In the genomic region with DNA sequence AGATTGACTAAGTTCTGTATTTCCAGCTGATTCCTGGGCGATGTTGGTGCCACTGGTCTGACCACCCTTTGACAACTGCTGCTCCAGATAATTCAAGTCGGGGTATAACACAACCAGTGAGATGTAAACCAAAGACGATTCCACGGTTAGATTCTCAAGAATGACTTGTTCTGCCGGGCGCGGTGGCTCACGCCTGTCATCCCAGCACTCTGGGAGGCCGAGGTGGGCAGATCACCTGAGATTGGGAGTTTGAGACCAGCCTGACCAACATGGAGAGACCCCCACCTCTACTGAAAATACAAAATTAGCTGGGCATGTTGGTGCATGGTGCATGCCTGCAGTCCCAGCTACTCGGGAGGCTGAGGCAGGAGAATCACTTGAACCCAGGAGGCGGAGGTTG, we compare ENCODE assay signal across 10 cellular contexts. TPM values are rescaled to one million over a fixed set of nuclear protein-coding genes. Genes with fewer than 3 reads are reported as not detected.
"Had no signal": no experiment of that assay in that cellular context is flagged by ENCODE, and none has a peak within 500 bp of the region (broad histone marks: within the 10 kb centered on the region; RNA-seq: fewer than 3 reads in every experiment).

No MANE protein-coding gene starts in this region.

RNA-seq across cellular contexts. Expression of gene NLRP2, which starts 23.4 kb away (rescaled TPM):
- total RNA-seq: OCI-LY7, PC-3, SJCRH30, SJSA1, SK-MEL-5 had no signal

RNA-seq across cellular contexts. Expression of gene NLRP7, which starts 42.2 kb away (rescaled TPM):
- total RNA-seq: PC-3, Peyer's patch, Right ventricle myocardium inferior, Right ventricle myocardium superior, RPMI7951, SJSA1 had no signal
- polyA plus RNA-seq: SK-N-SH had no signal

RNA-seq across cellular contexts. Expression of gene GP6, which starts 48.5 kb away (rescaled TPM):
- total RNA-seq: RPMI7951, SJSA1, SK-MEL-5 had no signal
